In genomic region chr16:14307059-14307531, GRCh38 we compare ENCODE assay signal across 13 cellular contexts.
DNase-seq lines count a peak whose midpoint lies in the region; ATAC-seq, FAIRE-seq and TF ChIP-seq lines count a peak whose summit lies in the region.
"Had no signal": no experiment of that assay in that cellular context is flagged by ENCODE, and none has a peak within 500 bp of the region (broad histone marks: within the 10 kb centered on the region; RNA-seq: fewer than 3 reads in every experiment).

No MANE protein-coding gene starts in this region.

- WGBS in adrenal gland, 4 donors: 58 to 70% (median 60%) methylated on average over 2 to 10 of the region's 10 CpGs
- WGBS in HepG2 (ENCODE audit: low lambda C conversion rate): 80% methylated on average over 9 of the region's 10 CpGs
- 38% methylated on average over 9 of the region's 10 CpGs for WGBS in suprapubic skin

- H4K20me1 ChIP-seq in HepG2 (ENCODE audit: insufficient read depth, low read length): peaks cover 55% of the 10 kb centered on the region; the same call in 1 of the 2 replicates

- H3K4me3 ChIP-seq in HUES48 (ENCODE audit: low read depth, low read length): no peak overlapping the region
- no peak overlapping the region for H3K4me3 ChIP-seq in adrenal gland
- H3K4me3 ChIP-seq in HepG2 (replicated peaks in 1 of 3; ENCODE audit: insufficient read depth in 1 of 3, low read depth in 2 of 3, low read length in 3 of 3): peak overlapping the region in 1 of 3 experiments; percentile 11; a peak in 1 of 6 replicates
- no peak overlapping the region for H3K4me3 ChIP-seq in suprapubic skin
- H3K4me3 ChIP-seq: MG63 had no signal

- intact Hi-C loops in adrenal gland (cut with DNase I): loop anchor here in 1 of 2 donors (10.0 kb wide), 1 partner anchor 218 kb away; no protein-coding TSS in a partner anchor
- intact Hi-C loops in HepG2 (cut with micrococcal nuclease; ENCODE audit: unreplicated experiment): no loop called here
- intact Hi-C loops in activated CD4-positive, alpha-beta T cell treated with anti-CD3 and anti-CD28 coated beads, Interleukin-2, amount 10 ng/mL, durations not matched to agents 24 days and 14 days (cut with micrococcal nuclease): no loop called here

- H3K27me3 ChIP-seq in HUES48 (ENCODE audit: control insufficient read depth, insufficient read depth, low read length) (no peaks in the 10 kb centered on the region), adrenal gland (no peaks in the 10 kb centered on the region), HepG2 (ENCODE audit: control insufficient read depth in 1 of 2, insufficient read depth in 2 of 2, low read length in 2 of 2) (no peaks in the 10 kb centered on the region; a peak in 1 of 5 replicates), suprapubic skin (no peaks in the 10 kb centered on the region)
- H3K27me3 ChIP-seq: MG63 had no signal

- POLR2A ChIA-PET in HepG2 (lab: Yijun Ruan, JAX): interaction anchor here (1.1 kb wide), 1 partner anchor 11 kb away, joined by 4 read pairs; no protein-coding TSS in a partner anchor

- in situ Hi-C loops in HepG2 (cut with HindIII; ENCODE audit: extremely low pct_ligation_motif_present, low pct_unique_long_range_greater_than_20kb): no loop called here

- H3K9me3 Mint-ChIP-seq in activated CD4-positive, alpha-beta T cell treated with anti-CD3 and anti-CD28 coated beads, Interleukin-2, amount 10 ng/mL, durations not matched to agents 24 days and 14 days: no peaks in the 10 kb centered on the region
- H3K9me3 Mint-ChIP-seq: activated naive CD8-positive, alpha-beta T cell treated with anti-CD3 and anti-CD28 coated beads, Interleukin-2, amount 50 U/mL, for 24 hours had no signal

- H3K27me3 Mint-ChIP-seq in activated CD4-positive, alpha-beta T cell treated with anti-CD3 and anti-CD28 coated beads, Interleukin-2, amount 10 ng/mL, durations not matched to agents 24 days and 14 days: peaks cover 11% of the 10 kb centered on the region

- no peak overlapping the region for H3K27ac Mint-ChIP-seq in activated CD4-positive, alpha-beta T cell treated with anti-CD3 and anti-CD28 coated beads, Interleukin-2, amount 10 ng/mL, durations not matched to agents 24 days and 14 days
- H3K27ac Mint-ChIP-seq: activated naive CD8-positive, alpha-beta T cell treated with anti-CD3 and anti-CD28 coated beads, Interleukin-2, amount 50 U/mL, for 24 hours had no signal

- H3K4me1 ChIP-seq in HUES48 (ENCODE audit: control insufficient read depth, insufficient read depth, low read length): peaks cover 68% of the 10 kb centered on the region
- H3K4me1 ChIP-seq in adrenal gland (replicated peaks in 1 of 2): peaks cover 40 to 61% of the 10 kb centered on the region in 2 donors
- peaks cover 71% of the 10 kb centered on the region for H3K4me1 ChIP-seq in HepG2 (ENCODE audit: insufficient read depth, low read length)
- peaks cover 71% of the 10 kb centered on the region for H3K4me1 ChIP-seq in suprapubic skin

- BruUV-seq in HepG2 (replicated peaks; lab: Mats Ljungman, UMichigan): no TSS peak

- TF ChIP-seq EP300 in HepG2 (IDR thresholded peaks at IDR 0.05; ENCODE audit: low read depth in 2 of 2, low read length in 2 of 2) (no peak), HepG2 (CRISPR knock-in tag; IDR thresholded peaks at IDR 0.05; ENCODE audit: borderline replicate concordance) (no peak), suprapubic skin (IDR thresholded peaks at IDR 0.05) (no peak)

- TF ChIP-seq POLR2A in adrenal gland (IDR thresholded peaks at IDR 0.05) (no peak), HepG2 (IDR thresholded peaks at IDR 0.05; ENCODE audit: insufficient read depth in 1 of 2, low read depth in 2 of 2, low read length in 2 of 2) (no peak), suprapubic skin (IDR thresholded peaks at IDR 0.05) (no peak)

- H3K79me2 ChIP-seq in HepG2 (ENCODE audit: insufficient read depth, low read length): peaks cover 90% of the 10 kb centered on the region

- FAIRE-seq in HepG2 (lab: Jason Lieb, UNC): no peak
- FAIRE-seq: D721Med had no signal

- TF ChIP-seq CTCF in adrenal gland (IDR thresholded peaks at IDR 0.05) (no peak), HepG2 (CRISPR knock-in tag; IDR thresholded peaks at IDR 0.05) (peak; percentile 46), suprapubic skin (IDR thresholded peaks at IDR 0.05) (no peak)

- no peak overlapping the region for H2AFZ ChIP-seq in HepG2 (ENCODE audit: low read length)

- H3K9me3 ChIP-seq in HUES48 (ENCODE audit: control insufficient read depth, insufficient read depth, low read length) (no peaks in the 10 kb centered on the region), adrenal gland (replicated peaks in 1 of 3) (no peaks in the 10 kb centered on the region), HepG2 (ENCODE audit: low read length) (no peaks in the 10 kb centered on the region), suprapubic skin (no peaks in the 10 kb centered on the region)
- H3K9me3 ChIP-seq: MG63 had no signal

- no peak overlapping the region for H3K4me3 Mint-ChIP-seq in activated CD4-positive, alpha-beta T cell treated with anti-CD3 and anti-CD28 coated beads, Interleukin-2, amount 10 ng/mL, durations not matched to agents 24 days and 14 days
- H3K4me3 Mint-ChIP-seq: activated naive CD8-positive, alpha-beta T cell treated with anti-CD3 and anti-CD28 coated beads, Interleukin-2, amount 50 U/mL, for 24 hours had no signal

- peaks cover 16% of the 10 kb centered on the region for H3K4me1 Mint-ChIP-seq in activated CD4-positive, alpha-beta T cell treated with anti-CD3 and anti-CD28 coated beads, Interleukin-2, amount 10 ng/mL, durations not matched to agents 24 days and 14 days

- CTCF ChIA-PET in HepG2 (lab: Yijun Ruan, JAX; ENCODE audit: low intra/inter-chr PET ratio, low total read pairs): no interaction called here

- H3K9ac ChIP-seq in HUES48 (ENCODE audit: low read depth, low read length) (0 out of 2 replicates have a peak overlapping the region, but pooled peaks have one; percentile 18), HepG2 (ENCODE audit: insufficient read depth, low read depth, low read length) (0 out of 2 replicates have a peak overlapping the region, but pooled peaks have one; percentile 3)

- peak overlapping the region; percentile 15; the same call in 1 of the 2 replicates for H3K4me2 ChIP-seq in HepG2 (ENCODE audit: low read depth, low read length)

- ATAC-seq in HepG2 (no peak), HG02678 (IDR thresholded peaks at IDR 0.05; ENCODE audit: unreplicated experiment) (no peak), GM18519 (IDR thresholded peaks at IDR 0.05; ENCODE audit: low FRiP score, unreplicated experiment) (no peak)
- ATAC-seq: activated naive CD8-positive, alpha-beta T cell treated with anti-CD3 and anti-CD28 coated beads, Interleukin-2, amount 50 U/mL, for 24 hours; left colon had no signal

- DNase-seq in adrenal gland: no peak
- no peak for DNase-seq in HepG2 (ENCODE audit: low spot score)
- DNase-seq in suprapubic skin (ENCODE audit: low spot score in 2 of 2): no peak
- DNase-seq in activated CD4-positive, alpha-beta T cell treated with anti-CD3 and anti-CD28 coated beads, Interleukin-2, amount 10 ng/mL, durations not matched to agents 24 days and 14 days: no peak
- DNase-seq: activated naive CD8-positive, alpha-beta T cell treated with anti-CD3 and anti-CD28 coated beads, Interleukin-2, amount 50 U/mL, for 24 hours; left colon; NCI-H446; retina had no signal

- no peaks in the 10 kb centered on the region for H3K36me3 Mint-ChIP-seq in activated CD4-positive, alpha-beta T cell treated with anti-CD3 and anti-CD28 coated beads, Interleukin-2, amount 10 ng/mL, durations not matched to agents 24 days and 14 days (ENCODE audit: low read depth)

- 0 out of 2 replicates have a peak, but pooled peaks have one; percentile 6 for TF ChIP-seq RAD21 in HepG2 (CRISPR knock-in tag; IDR thresholded peaks at IDR 0.05)

- H3K27ac ChIP-seq in HUES48 (ENCODE audit: low read depth, low read length) (no peak overlapping the region), adrenal gland (peak overlapping the region in 4 of 5 donors; percentile 40 to 83 (median 64)), HepG2 (ENCODE audit: extremely low read length, insufficient read depth, low read length) (peak overlapping the region; percentile 22), suprapubic skin (peak overlapping the region; percentile 67)

- H3K36me3 ChIP-seq in HUES48 (ENCODE audit: control insufficient read depth, insufficient read depth, low read length): no peaks in the 10 kb centered on the region
- no peaks in the 10 kb centered on the region for H3K36me3 ChIP-seq in adrenal gland (replicated peaks in 1 of 2)
- H3K36me3 ChIP-seq in HepG2 (replicated peaks in 1 of 2; ENCODE audit: control insufficient read depth in 1 of 2, insufficient read depth in 2 of 2, low read length in 2 of 2): peaks cover 9 to 11% of the 10 kb centered on the region in 2 experiments; a peak in 4 of 5 replicates
- H3K36me3 ChIP-seq in suprapubic skin: no peaks in the 10 kb centered on the region

TF ChIP-seq in HepG2, 621 proteins besides CTCF, POLR2A, EP300 and RAD21 (continues in another document):
- TF ChIP-seq CEBPZ (IDR thresholded peaks at IDR 0.05; ENCODE audit: low read length) (no peak), SP140L (CRISPR knock-in tag; IDR thresholded peaks at IDR 0.05; ENCODE audit: borderline replicate concordance) (no peak), SP1 (IDR thresholded peaks at IDR 0.05) (no peak), SP1 (CRISPR knock-in tag; IDR thresholded peaks at IDR 0.05) (no peak), SIN3A (IDR thresholded peaks at IDR 0.05; ENCODE audit: borderline replicate concordance, low read depth, low read length) (no peak), ZNF160 (CRISPR knock-in tag; IDR thresholded peaks at IDR 0.05) (no peak)
